10 cellular contexts compared by ENCODE assay signal in genomic region chr1:192914696-192915095, GRCh38.
"Had no signal": no experiment of that assay in that cellular context is flagged by ENCODE, and none has a peak within 500 bp of the region (broad histone marks: within the 10 kb centered on the region; RNA-seq: fewer than 3 reads in every experiment).

No MANE protein-coding gene starts in this region.

- DNase-seq: activated naive CD8-positive, alpha-beta T cell treated with anti-CD3 and anti-CD28 coated beads, Interleukin-2, amount 10 ng/mL, durations not matched to agents 7 days and 5 days; gastrocnemius medialis; left ventricle myocardium inferior; mesendoderm; stimulated activated CD4-positive, alpha-beta T cell treated with anti-CD3 and anti-CD28 coated beads, Interleukin-4, amount 100 ng/mL, for 24 hours; stimulated activated naive CD4-positive, alpha-beta T cell; substantia nigra had no signal

- H3K9me3 ChIP-seq: gastrocnemius medialis, left ventricle myocardium inferior, tibial nerve had no signal

- H3K4me1 ChIP-seq: gastrocnemius medialis, left ventricle myocardium inferior, tibial nerve had no signal

- H3K4me3 ChIP-seq: coronary artery, gastrocnemius medialis, left ventricle myocardium inferior, skin epidermis, tibial nerve had no signal

- H3K36me3 ChIP-seq: gastrocnemius medialis, left ventricle myocardium inferior, tibial nerve had no signal

- H3K27ac ChIP-seq: coronary artery, gastrocnemius medialis, left ventricle myocardium inferior, skin epidermis, tibial nerve had no signal

- ATAC-seq: gastrocnemius medialis had no signal

- H3K27me3 ChIP-seq: gastrocnemius medialis, tibial nerve had no signal
